In the genomic region with DNA sequence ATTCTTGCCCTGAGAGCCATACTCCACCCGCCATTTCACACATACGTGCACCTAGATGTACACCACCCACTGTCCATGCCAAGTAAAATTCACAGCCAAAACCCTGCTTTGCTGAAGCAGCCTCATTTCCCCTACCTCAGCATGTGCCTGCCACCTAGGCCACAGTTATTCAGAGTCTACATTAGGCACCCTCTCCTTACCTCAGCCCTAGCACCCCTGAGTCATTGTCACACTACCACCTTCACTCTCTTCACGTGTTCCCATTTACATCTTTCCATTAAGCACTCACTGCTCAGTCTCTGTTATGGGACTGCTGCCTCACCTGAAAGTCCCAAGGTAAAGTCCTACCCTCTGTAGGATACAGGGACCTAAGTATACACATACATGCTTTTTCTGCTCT, we compare ENCODE assay signal across 16 cellular contexts.
DNase-seq lines count a peak whose midpoint lies in the region; ATAC-seq, FAIRE-seq and TF ChIP-seq lines count a peak whose summit lies in the region.
"Had no signal": no experiment of that assay in that cellular context is flagged by ENCODE, and none has a peak within 500 bp of the region (broad histone marks: within the 10 kb centered on the region; RNA-seq: fewer than 3 reads in every experiment).

No MANE protein-coding gene starts in this region.

- TF ChIP-seq CTCF in MCF 10A (IDR thresholded peaks at IDR 0.05; ENCODE audit: unreplicated experiment) = no peak
- TF ChIP-seq CTCF in mammary epithelial cell (conservative IDR thresholded peaks at IDR 0.05 in 1 of 2, IDR thresholded peaks at IDR 0.05 in 1 of 2; ENCODE audit: extremely low read depth in 1 of 2, insufficient read depth in 1 of 2, low read depth in 1 of 2, low read length in 2 of 2) = no peak
- TF ChIP-seq CTCF in H1 (IDR thresholded peaks at IDR 0.05; ENCODE audit: control extremely low read depth in 1 of 3, insufficient read depth in 1 of 3, low read depth in 1 of 3, low read length in 3 of 3) = no peak

- H3K79me2 ChIP-seq in mammary epithelial cell (ENCODE audit: insufficient read depth, low read length) = peaks cover 39% of the 10 kb centered on the region
- peaks cover 0 to 8% of the 10 kb centered on the region in 2 experiments; a peak in 1 of 4 replicates for H3K79me2 ChIP-seq in H1 (ENCODE audit: control insufficient read depth in 1 of 2, insufficient read depth in 2 of 2, low read length in 2 of 2)

- CTCF ChIA-PET in MCF 10A (lab: Yijun Ruan, JAX) (no interaction called here), mammary epithelial cell (lab: Charles Lee; ENCODE audit: low non-redundant PET) (no interaction called here), H1 (lab: Charles Lee; ENCODE audit: partially characterized antibody) (no interaction called here)

- no peak overlapping the region for H3K23ac ChIP-seq in H1 (ENCODE audit: insufficient read length)

- H3K4me2 ChIP-seq in mammary epithelial cell (ENCODE audit: insufficient read depth, low read depth, low read length) (no peak overlapping the region), H1 (ENCODE audit: insufficient read depth in 1 of 2, low read depth in 2 of 2, low read length in 2 of 2) (no peak overlapping the region)
- H3K4me2 ChIP-seq: KMS-11 had no signal

- dilution Hi-C loops in mammary epithelial cell (cut with HindIII; ENCODE audit: low sequenced_read_pairs) = loop anchor here (5.0 kb wide), 2 partner anchors 90 to 205 kb away; no protein-coding TSS in a partner anchor

- 84% methylated on average over 3 of the region's 3 CpGs for WGBS in mammary epithelial cell (ENCODE audit: low coverage, missing lambda C conversion rate)
- WGBS in H1 (ENCODE audit: extremely low coverage in 1 of 2, insufficient coverage in 1 of 2, insufficient read length in 1 of 2, insufficient replicate concordance in 2 of 2, low coverage in 1 of 2, low lambda C conversion rate in 2 of 2, missing lambda C conversion rate in 1 of 2), 2 experiments = 91% methylated on average over 3 of the region's 3 CpGs; no CpG with 5 or more reads in 1 of the 2 experiments

- in situ Hi-C loops in mammary epithelial cell (cut with MboI; ENCODE audit: low sequenced_read_pairs in 2 of 2) = no loop called here

- no peak overlapping the region for H2BK20ac ChIP-seq in H1 (ENCODE audit: low read length)

- no peak overlapping the region for H3K4ac ChIP-seq in H1 (replicated peaks; ENCODE audit: insufficient read length, low read depth, low read length)

- intact Hi-C loops in MCF 10A (cut with micrococcal nuclease) = no loop called here
- intact Hi-C loops in mammary epithelial cell (cut with micrococcal nuclease) = no loop called here

- no peak overlapping the region for H4K91ac ChIP-seq in H1 (replicated peaks; ENCODE audit: insufficient read length, low read length)

- H3K23me2 ChIP-seq in H1 (ENCODE audit: low read depth, low read length) = peaks cover 2% of the 10 kb centered on the region; the same call in 1 of the 2 replicates

- H2AK5ac ChIP-seq in H1 (ENCODE audit: low read depth, low read length) = no peak overlapping the region

- H3K4me3 ChIP-seq in mammary epithelial cell (replicated peaks in 1 of 3; ENCODE audit: insufficient read depth in 1 of 3, low read depth in 2 of 3, low read length in 3 of 3) (no peak overlapping the region), H1 (ENCODE audit: extremely low read depth in 1 of 4, insufficient read depth in 2 of 4, low read depth in 3 of 4, low read length in 4 of 4) (no peak overlapping the region)
- H3K4me3 ChIP-seq: pancreas had no signal

- POLR2A ChIA-PET in MCF 10A (lab: Yijun Ruan, JAX) (no interaction called here), H1 (lab: Charles Lee; ENCODE audit: partially characterized antibody) (no interaction called here)

- H3K36me3 Mint-ChIP-seq in MCF 10A (ENCODE audit: insufficient read depth, unreplicated experiment) = peaks cover 98% of the 10 kb centered on the region
- H3K36me3 Mint-ChIP-seq in T-helper 2 cell treated with Interferon-gamma antibody and Interleukin-4, amounts not matched to agents 5 μg/mL and 100 μg/mL, for 36 hours (ENCODE audit: low read depth) = peaks cover 63% of the 10 kb centered on the region

- no peaks in the 10 kb centered on the region for H3K27me3 ChIP-seq in mammary epithelial cell (ENCODE audit: insufficient read depth, low read length)
- H3K27me3 ChIP-seq in H1 (replicated peaks in 1 of 4; ENCODE audit: control insufficient read depth in 3 of 4, extremely low read depth in 1 of 4, insufficient read depth in 3 of 4, low read length in 3 of 4) = no peaks in the 10 kb centered on the region
- H3K27me3 ChIP-seq: pancreas had no signal

- H3K14ac ChIP-seq in H1 (ENCODE audit: insufficient read length) = no peak overlapping the region

- no peaks in the 10 kb centered on the region for H3K27me3 Mint-ChIP-seq in MCF 10A (ENCODE audit: insufficient read depth, unreplicated experiment)
- no peaks in the 10 kb centered on the region for H3K27me3 Mint-ChIP-seq in T-helper 2 cell treated with Interferon-gamma antibody and Interleukin-4, amounts not matched to agents 5 μg/mL and 100 μg/mL, for 36 hours (ENCODE audit: low read depth)
- H3K27me3 Mint-ChIP-seq in stimulated activated naive CD8-positive, alpha-beta T cell treated with anti-CD3 and anti-CD28 coated beads, Interleukin-15, amount 100 ng/mL, for 72 hours = no peaks in the 10 kb centered on the region

- DNase-seq in MCF 10A (ENCODE audit: unreplicated experiment) = no peak
- no peak for DNase-seq in mammary epithelial cell
- DNase-seq in T-helper 2 cell treated with Interferon-gamma antibody and Interleukin-4, amounts not matched to agents 5 μg/mL and 100 μg/mL, for 36 hours (ENCODE audit: low spot score) = no peak
- no peak for DNase-seq in H1 (ENCODE audit: low read depth in 1 of 2, low spot score in 2 of 2)
- DNase-seq in stimulated activated naive CD8-positive, alpha-beta T cell treated with anti-CD3 and anti-CD28 coated beads, Interleukin-15, amount 100 ng/mL, for 72 hours = no peak
- DNase-seq in foreskin melanocyte = no peak
- no peak for DNase-seq in dedifferentiated amniotic fluid mesenchymal stem cell (ENCODE audit: extremely low spot score)
- DNase-seq: COR-L47; effector CD4-positive, alpha-beta T cell; NCI-H1092 treated with DMSO at 0.1 percent for 48 hours; NCI-H526 treated with DMSO at 0.1 percent for 48 hours; pancreas; stimulated activated CD4-positive, alpha-beta T cell treated with anti-CD3 and anti-CD28 coated beads, Interleukin-2, amount 100 ng/mL, for 48 hours had no signal

- H3K27ac ChIP-seq in mammary epithelial cell (ENCODE audit: insufficient read depth, low read depth, low read length) (no peak overlapping the region), H1 (ENCODE audit: low read depth, low read length) (no peak overlapping the region)
- H3K27ac ChIP-seq: KMS-11, pancreas had no signal

- TF ChIP-seq POLR2A in H1 (IDR thresholded peaks at IDR 0.05; ENCODE audit: control extremely low read depth in 1 of 2, low read depth in 2 of 2, low read length in 2 of 2) = no peak; a peak in 1 of 3 replicates

- no peak overlapping the region for H3K56ac ChIP-seq in H1 (replicated peaks; ENCODE audit: insufficient read length, low read depth, low read length)

- H3K79me1 ChIP-seq in H1 (ENCODE audit: low read depth, low read length) = peaks cover 4% of the 10 kb centered on the region; the same call in 1 of the 2 replicates

- TF ChIP-seq EP300 in H1 (IDR thresholded peaks at IDR 0.05; ENCODE audit: borderline replicate concordance in 1 of 2, low read depth in 2 of 2, low read length in 2 of 2) = no peak

- FAIRE-seq in H1 (lab: Jason Lieb, UNC) = no peak
- FAIRE-seq: pancreas had no signal

- H2BK120ac ChIP-seq in H1 (replicated peaks; ENCODE audit: low read depth, low read length) = no peak overlapping the region

- no peak overlapping the region for H3K18ac ChIP-seq in H1 (ENCODE audit: extremely low read depth, low read length)

- H3K9me3 ChIP-seq in mammary epithelial cell (replicated peaks; ENCODE audit: insufficient read depth, low read length) (no peaks in the 10 kb centered on the region), H1 (ENCODE audit: insufficient read depth in 2 of 2, low read depth in 1 of 2, low read length in 1 of 2) (no peaks in the 10 kb centered on the region)
- H3K9me3 ChIP-seq: pancreas had no signal

- ATAC-seq in stimulated activated naive CD8-positive, alpha-beta T cell treated with anti-CD3 and anti-CD28 coated beads, Interleukin-15, amount 100 ng/mL, for 72 hours = no peak
- no peak for ATAC-seq in GM21515 (IDR thresholded peaks at IDR 0.05; ENCODE audit: unreplicated experiment)
- ATAC-seq: pancreas, Right ventricle myocardium inferior had no signal

- H3K9ac ChIP-seq in mammary epithelial cell (ENCODE audit: insufficient read depth, low read length) = no peak overlapping the region
- 0 out of 7 replicates have a peak overlapping the region, but pooled peaks of 1 of the 4 experiments have one; percentile 4 for H3K9ac ChIP-seq in H1 (replicated peaks in 1 of 4; ENCODE audit: extremely low read depth in 1 of 4, low read depth in 3 of 4, low read length in 3 of 4)
- H3K9ac ChIP-seq: KMS-11 had no signal

- no peaks in the 10 kb centered on the region for H3K4me1 Mint-ChIP-seq in MCF 10A (ENCODE audit: insufficient read depth, unreplicated experiment)
- peaks cover 23% of the 10 kb centered on the region for H3K4me1 Mint-ChIP-seq in T-helper 2 cell treated with Interferon-gamma antibody and Interleukin-4, amounts not matched to agents 5 μg/mL and 100 μg/mL, for 36 hours (ENCODE audit: low read depth)
- peaks cover 6% of the 10 kb centered on the region for H3K4me1 Mint-ChIP-seq in stimulated activated naive CD8-positive, alpha-beta T cell treated with anti-CD3 and anti-CD28 coated beads, Interleukin-15, amount 100 ng/mL, for 72 hours

- BruUV-seq in MCF 10A (replicated peaks; lab: Mats Ljungman, UMichigan) = no TSS peak
- BruUV-seq in mammary epithelial cell (replicated peaks; lab: Mats Ljungman, UMichigan) = no TSS peak

- H4K5ac ChIP-seq in H1 (ENCODE audit: insufficient read length, low read depth, low read length) = no peak overlapping the region

- H2AFZ ChIP-seq in mammary epithelial cell (ENCODE audit: low read depth, low read length) = no peak overlapping the region
- no peak overlapping the region for H2AFZ ChIP-seq in H1 (ENCODE audit: low read length)

- no peak overlapping the region for H2BK15ac ChIP-seq in H1 (ENCODE audit: low read length)

- no peaks in the 10 kb centered on the region for H3K9me3 Mint-ChIP-seq in MCF 10A (ENCODE audit: unreplicated experiment)
- no peaks in the 10 kb centered on the region for H3K9me3 Mint-ChIP-seq in T-helper 2 cell treated with Interferon-gamma antibody and Interleukin-4, amounts not matched to agents 5 μg/mL and 100 μg/mL, for 36 hours
- H3K9me3 Mint-ChIP-seq in stimulated activated naive CD8-positive, alpha-beta T cell treated with anti-CD3 and anti-CD28 coated beads, Interleukin-15, amount 100 ng/mL, for 72 hours = no peaks in the 10 kb centered on the region

- no peak overlapping the region for H2BK12ac ChIP-seq in H1 (ENCODE audit: low read depth, low read length)

- H3K36me3 ChIP-seq in mammary epithelial cell (ENCODE audit: insufficient read depth, low read length) = peaks cover 70% of the 10 kb centered on the region
- peaks cover 35 to 96% (median 79%) of the 10 kb centered on the region in 4 experiments for H3K36me3 ChIP-seq in H1 (ENCODE audit: control insufficient read depth in 2 of 4, insufficient read depth in 4 of 4, low read length in 3 of 4)

- H3K4me1 ChIP-seq in mammary epithelial cell (ENCODE audit: insufficient read depth, low read length) (no peaks in the 10 kb centered on the region), H1 (replicated peaks in 1 of 4; ENCODE audit: control insufficient read depth in 3 of 4, insufficient read depth in 4 of 4, low read length in 3 of 4) (no peaks in the 10 kb centered on the region)
- H3K4me1 ChIP-seq: pancreas had no signal

- TF ChIP-seq RAD21 in H1 (IDR thresholded peaks at IDR 0.05 in 1 of 2, conservative IDR thresholded peaks at IDR 0.05 in 1 of 2; ENCODE audit: low read depth in 2 of 2, low read length in 2 of 2) = no peak

- no peak overlapping the region for H2BK5ac ChIP-seq in H1 (ENCODE audit: low read depth, low read length)

- H4K20me1 ChIP-seq in mammary epithelial cell (ENCODE audit: insufficient read depth, low read length) = no peaks in the 10 kb centered on the region
- peaks cover 5 to 17% of the 10 kb centered on the region in 2 experiments for H4K20me1 ChIP-seq in H1 (replicated peaks in 1 of 2; ENCODE audit: control insufficient read depth in 1 of 2, insufficient read depth in 2 of 2, low read length in 2 of 2)

- peak overlapping the region; percentile 57 for H3K27ac Mint-ChIP-seq in MCF 10A (ENCODE audit: low read depth, unreplicated experiment)
- peak overlapping the region; percentile 67 for H3K27ac Mint-ChIP-seq in T-helper 2 cell treated with Interferon-gamma antibody and Interleukin-4, amounts not matched to agents 5 μg/mL and 100 μg/mL, for 36 hours
- peak overlapping the region; percentile 65 to 71 for H3K27ac Mint-ChIP-seq in stimulated activated naive CD8-positive, alpha-beta T cell treated with anti-CD3 and anti-CD28 coated beads, Interleukin-15, amount 100 ng/mL, for 72 hours

- no peak overlapping the region for H3K4me3 Mint-ChIP-seq in MCF 10A (ENCODE audit: unreplicated experiment)
- no peak overlapping the region for H3K4me3 Mint-ChIP-seq in T-helper 2 cell treated with Interferon-gamma antibody and Interleukin-4, amounts not matched to agents 5 μg/mL and 100 μg/mL, for 36 hours
- H3K4me3 Mint-ChIP-seq in stimulated activated naive CD8-positive, alpha-beta T cell treated with anti-CD3 and anti-CD28 coated beads, Interleukin-15, amount 100 ng/mL, for 72 hours = no peak overlapping the region

- no peak overlapping the region for H4K8ac ChIP-seq in H1 (ENCODE audit: extremely low read depth, insufficient read depth, low read length)
